8 cellular contexts compared by ENCODE assay signal in genomic region chr4:123599061-123599919, GRCh38.
DNase-seq lines count a peak whose midpoint lies in the region; ATAC-seq and TF ChIP-seq lines count a peak whose summit lies in the region.

No MANE protein-coding gene starts in this region.

- peaks cover 61% of the 10 kb centered on the region for H3K4me1 Mint-ChIP-seq in activated CD8-positive, alpha-beta memory T cell treated with anti-CD3 and anti-CD28 coated beads, Interleukin-2, amount 10 ng/mL, durations not matched to agents 7 days and 5 days
- peaks cover 12 to 23% (median 16%) of the 10 kb centered on the region in 3 donors for H3K4me1 Mint-ChIP-seq in IgD-negative memory B cell

- H3K4me3 ChIP-seq in epithelial cell of esophagus (ENCODE audit: low read length) (no peak overlapping the region), skeletal muscle cell (ENCODE audit: low read depth, low read length) (no peak overlapping the region)

- no peaks in the 10 kb centered on the region for H3K27me3 Mint-ChIP-seq in activated CD8-positive, alpha-beta memory T cell treated with anti-CD3 and anti-CD28 coated beads, Interleukin-2, amount 10 ng/mL, durations not matched to agents 7 days and 5 days
- peaks cover 5% of the 10 kb centered on the region for H3K27me3 Mint-ChIP-seq in IgD-negative memory B cell

- peak overlapping the region; percentile 86 for H3K27ac Mint-ChIP-seq in activated CD8-positive, alpha-beta memory T cell treated with anti-CD3 and anti-CD28 coated beads, Interleukin-2, amount 10 ng/mL, durations not matched to agents 7 days and 5 days
- peak overlapping the region in 2 of 3 donors; percentile 1 to 7 for H3K27ac Mint-ChIP-seq in IgD-negative memory B cell

- no peak overlapping the region for H3K4me3 Mint-ChIP-seq in activated CD8-positive, alpha-beta memory T cell treated with anti-CD3 and anti-CD28 coated beads, Interleukin-2, amount 10 ng/mL, durations not matched to agents 7 days and 5 days
- H3K4me3 Mint-ChIP-seq in IgD-negative memory B cell, result peak overlapping the region in 1 of 4 donors; percentile 44

- peaks cover 5% of the 10 kb centered on the region for H3K9me3 Mint-ChIP-seq in activated CD8-positive, alpha-beta memory T cell treated with anti-CD3 and anti-CD28 coated beads, Interleukin-2, amount 10 ng/mL, durations not matched to agents 7 days and 5 days (ENCODE audit: low read depth)
- peaks cover 0 to 3% (median 0%) of the 10 kb centered on the region in 3 donors for H3K9me3 Mint-ChIP-seq in IgD-negative memory B cell

- TF ChIP-seq CTCF in epithelial cell of esophagus (IDR thresholded peaks at IDR 0.05; ENCODE audit: insufficient read depth, low read depth, low read length, missing control alignments) (no peak), GM13976 (IDR thresholded peaks at IDR 0.05; ENCODE audit: borderline replicate concordance, control extremely low read depth, extremely low read depth, insufficient read depth, missing control alignments) (no peak)

- CTCF ChIA-PET in activated CD8-positive, alpha-beta memory T cell treated with anti-CD3 and anti-CD28 coated beads, Interleukin-2, amount 10 ng/mL, durations not matched to agents 7 days and 5 days (lab: Charles Lee), result interaction anchor here (1.3 to 2.4 kb wide), 2 partner anchors 10 to 34 kb away, joined by 5 to 10 read pairs; no protein-coding TSS in a partner anchor

- in situ Hi-C loops in GM13976 (cut with MboI; ENCODE audit: low sequenced_read_pairs, unreplicated experiment), result no loop called here

- peaks cover 20% of the 10 kb centered on the region for H3K36me3 Mint-ChIP-seq in activated CD8-positive, alpha-beta memory T cell treated with anti-CD3 and anti-CD28 coated beads, Interleukin-2, amount 10 ng/mL, durations not matched to agents 7 days and 5 days
- peaks cover 4% of the 10 kb centered on the region for H3K36me3 Mint-ChIP-seq in IgD-negative memory B cell

- DNase-seq in activated CD8-positive, alpha-beta memory T cell treated with anti-CD3 and anti-CD28 coated beads, Interleukin-2, amount 10 ng/mL, durations not matched to agents 7 days and 5 days, result no peak
- DNase-seq in activated CD8-positive, alpha-beta memory T cell treated with anti-CD3 and anti-CD28 coated beads, Interleukin-2, amount 50 U/mL, for 4 hours, result no peak
- DNase-seq in epithelial cell of esophagus (ENCODE audit: low read depth) (peak; percentile 85), skeletal muscle cell (ENCODE audit: low read depth) (peak; percentile 60), NCI-H345 (lab: John Stamatoyannopoulos, UW) (no peak), GM13976 (ENCODE audit: low spot score) (no peak), hypothalamus (lab: John Stamatoyannopoulos, UW) (no peak)

- ATAC-seq in activated CD8-positive, alpha-beta memory T cell treated with anti-CD3 and anti-CD28 coated beads, Interleukin-2, amount 10 ng/mL, durations not matched to agents 7 days and 5 days, result peak; percentile 17

Comparison
In these comparisons a context has a peak if more than half of its experiments do, and no peak if none do; other contexts are left out.
1. DNase-seq: peak in epithelial cell of esophagus (single experiment) and skeletal muscle cell (single experiment); none in activated CD8-positive, alpha-beta memory T cell treated with anti-CD3 and anti-CD28 coated beads, Interleukin-2, amount 10 ng/mL, durations not matched to agents 7 days and 5 days (single experiment), activated CD8-positive, alpha-beta memory T cell treated with anti-CD3 and anti-CD28 coated beads, Interleukin-2, amount 50 U/mL, for 4 hours (single experiment), NCI-H345 (single experiment), GM13976 (single experiment) and hypothalamus (0 of 51).